ENCODE assay signal across 10 cellular contexts in the genomic region with DNA sequence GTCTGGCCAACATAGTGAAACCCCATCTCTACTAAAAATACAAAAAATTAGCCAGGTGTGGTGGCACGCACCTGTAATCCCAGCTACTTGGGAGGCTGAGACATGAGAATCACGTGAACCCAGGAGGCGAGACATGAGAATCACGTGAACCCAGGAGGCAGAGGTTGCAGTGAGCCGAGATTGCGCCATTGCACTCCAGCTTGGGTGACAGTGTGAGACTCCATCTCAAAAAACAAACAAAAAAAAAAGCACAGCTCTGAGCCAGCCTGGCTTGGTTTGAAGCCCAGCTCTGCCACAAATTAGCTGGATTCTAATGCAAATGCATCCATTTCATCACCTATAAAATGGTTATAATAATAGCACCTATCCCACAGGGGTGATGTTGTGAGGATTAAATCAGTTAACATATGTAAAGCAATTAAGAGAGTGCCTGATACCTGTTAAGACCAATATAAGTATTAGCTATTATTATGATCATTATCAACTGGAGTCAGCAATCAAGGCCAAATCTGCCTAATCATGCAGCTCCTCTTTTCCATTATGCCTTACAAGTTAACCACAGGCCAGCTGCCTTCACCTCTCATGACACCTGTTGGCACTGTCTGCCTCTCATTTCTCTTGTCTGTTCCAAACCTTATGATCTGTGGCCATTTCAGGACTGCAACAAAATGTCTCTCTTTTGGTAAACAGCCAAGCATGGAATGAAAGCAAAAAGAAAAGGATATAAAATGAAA. TPM values are rescaled to one million over a fixed set of nuclear protein-coding genes. Genes with fewer than 3 reads are reported as not detected.
DNase-seq lines count a peak whose midpoint lies in the region; ATAC-seq and TF ChIP-seq lines count a peak whose summit lies in the region.
"Had no signal": no experiment of that assay in that cellular context is flagged by ENCODE, and none has a peak within 500 bp of the region (broad histone marks: within the 10 kb centered on the region; RNA-seq: fewer than 3 reads in every experiment).

No MANE protein-coding gene starts in this region.

- peak overlapping the region; percentile 99 for H3K4me3 Mint-ChIP-seq in activated CD4-positive, alpha-beta T cell treated with anti-CD3 and anti-CD28 coated beads, Interleukin-2, amount 10 ng/mL, durations not matched to agents 7 days and 5 days
- H3K4me3 Mint-ChIP-seq in activated naive CD8-positive, alpha-beta T cell treated with anti-CD3 and anti-CD28 coated beads, Interleukin-2, amount 10 ng/mL, durations not matched to agents 7 days and 5 days = peak overlapping the region; percentile 100
- H3K4me3 Mint-ChIP-seq in osteocyte (ENCODE audit: unreplicated experiment) = no peak overlapping the region

- peak overlapping the region; percentile 79 for H3K4me3 ChIP-seq in psoas muscle
- no peak overlapping the region for H3K4me3 ChIP-seq in WERI-Rb-1 (ENCODE audit: low read depth, low read length)

- H3K36me3 Mint-ChIP-seq in activated CD4-positive, alpha-beta T cell treated with anti-CD3 and anti-CD28 coated beads, Interleukin-2, amount 10 ng/mL, durations not matched to agents 7 days and 5 days (ENCODE audit: low read depth) = peaks cover 4% of the 10 kb centered on the region
- H3K36me3 Mint-ChIP-seq in activated naive CD8-positive, alpha-beta T cell treated with anti-CD3 and anti-CD28 coated beads, Interleukin-2, amount 10 ng/mL, durations not matched to agents 7 days and 5 days = peaks cover 13% of the 10 kb centered on the region
- no peaks in the 10 kb centered on the region for H3K36me3 Mint-ChIP-seq in osteocyte (ENCODE audit: unreplicated experiment)

- no peaks in the 10 kb centered on the region for H3K9me3 ChIP-seq in psoas muscle
- no peaks in the 10 kb centered on the region for H3K9me3 ChIP-seq in WERI-Rb-1 (ENCODE audit: severe bottlenecking)

- DNase-seq in activated CD4-positive, alpha-beta T cell treated with anti-CD3 and anti-CD28 coated beads, Interleukin-2, amount 10 ng/mL, durations not matched to agents 7 days and 5 days = no peak
- no peak for DNase-seq in activated CD4-positive, alpha-beta T cell treated with anti-CD3 and anti-CD28 coated beads for 1 hour
- DNase-seq in NAMALWA (ENCODE audit: low spot score) (peak; percentile 44), psoas muscle (no peak), osteocyte (ENCODE audit: extremely low spot score, unreplicated experiment) (no peak), WERI-Rb-1 (no peak)
- no peak for DNase-seq in activated naive CD8-positive, alpha-beta T cell treated with anti-CD3 and anti-CD28 coated beads, Interleukin-2, amount 10 ng/mL, durations not matched to agents 7 days and 5 days
- DNase-seq in activated CD4-positive, CD25-positive, alpha-beta regulatory T cell treated with anti-CD3 and anti-CD28 coated beads, Interleukin-2, amount 50 U/mL, for 72 hours = no peak
- DNase-seq: activated CD8-positive, alpha-beta memory T cell treated with anti-CD3 and anti-CD28 coated beads, Interleukin-2, amount 50 U/mL, for 48 hours; SHP77 treated with DMSO at 0.1 percent for 48 hours had no signal

- CTCF ChIA-PET in activated CD4-positive, alpha-beta T cell treated with anti-CD3 and anti-CD28 coated beads, Interleukin-2, amount 10 ng/mL, durations not matched to agents 7 days and 5 days (lab: Charles Lee) = interaction anchor here (0.9 to 5.7 kb wide), 9 partner anchors 9 to 85 kb away, joined by 3 to 61 read pairs (median 18); no protein-coding TSS in a partner anchor

- no peaks in the 10 kb centered on the region for H3K36me3 ChIP-seq in psoas muscle (ENCODE audit: insufficient read depth in 1 of 2, low read depth in 1 of 2)
- H3K36me3 ChIP-seq in WERI-Rb-1 = no peaks in the 10 kb centered on the region

- H3K27ac ChIP-seq in psoas muscle (peak overlapping the region; percentile 90), WERI-Rb-1 (no peak overlapping the region)

- H3K4me1 Mint-ChIP-seq in activated CD4-positive, alpha-beta T cell treated with anti-CD3 and anti-CD28 coated beads, Interleukin-2, amount 10 ng/mL, durations not matched to agents 7 days and 5 days = peaks cover 64% of the 10 kb centered on the region
- peaks cover 50% of the 10 kb centered on the region for H3K4me1 Mint-ChIP-seq in activated naive CD8-positive, alpha-beta T cell treated with anti-CD3 and anti-CD28 coated beads, Interleukin-2, amount 10 ng/mL, durations not matched to agents 7 days and 5 days
- peaks cover 17% of the 10 kb centered on the region for H3K4me1 Mint-ChIP-seq in osteocyte (ENCODE audit: unreplicated experiment)

- intact Hi-C loops in psoas muscle (cut with DNase I) = no loop called here

- no peak for ATAC-seq in activated naive CD8-positive, alpha-beta T cell treated with anti-CD3 and anti-CD28 coated beads, Interleukin-2, amount 10 ng/mL, durations not matched to agents 7 days and 5 days (ENCODE audit: low read depth)
- ATAC-seq in psoas muscle = no peak

- peak overlapping the region; percentile 97 for H3K27ac Mint-ChIP-seq in activated CD4-positive, alpha-beta T cell treated with anti-CD3 and anti-CD28 coated beads, Interleukin-2, amount 10 ng/mL, durations not matched to agents 7 days and 5 days
- H3K27ac Mint-ChIP-seq in activated naive CD8-positive, alpha-beta T cell treated with anti-CD3 and anti-CD28 coated beads, Interleukin-2, amount 10 ng/mL, durations not matched to agents 7 days and 5 days = peak overlapping the region; percentile 97
- H3K27ac Mint-ChIP-seq in osteocyte (ENCODE audit: unreplicated experiment) = no peak overlapping the region

- WGBS in psoas muscle, 3 donors = 93 to 98% (median 98%) methylated on average over 6 of the region's 6 CpGs

- no peaks in the 10 kb centered on the region for H3K27me3 ChIP-seq in psoas muscle (ENCODE audit: insufficient read depth in 3 of 3, low read length in 2 of 3)
- no peaks in the 10 kb centered on the region for H3K27me3 ChIP-seq in WERI-Rb-1 (ENCODE audit: insufficient read depth, low read depth, severe bottlenecking)

- H3K27me3 Mint-ChIP-seq in activated CD4-positive, alpha-beta T cell treated with anti-CD3 and anti-CD28 coated beads, Interleukin-2, amount 10 ng/mL, durations not matched to agents 7 days and 5 days = no peaks in the 10 kb centered on the region
- no peaks in the 10 kb centered on the region for H3K27me3 Mint-ChIP-seq in activated naive CD8-positive, alpha-beta T cell treated with anti-CD3 and anti-CD28 coated beads, Interleukin-2, amount 10 ng/mL, durations not matched to agents 7 days and 5 days
- H3K27me3 Mint-ChIP-seq in osteocyte (ENCODE audit: unreplicated experiment) = no peaks in the 10 kb centered on the region

- peaks cover 24% of the 10 kb centered on the region for H3K4me1 ChIP-seq in psoas muscle

- POLR2A ChIA-PET in activated CD4-positive, alpha-beta T cell treated with anti-CD3 and anti-CD28 coated beads, Interleukin-2, amount 10 ng/mL, durations not matched to agents 7 days and 5 days (lab: Charles Lee) = no interaction called here
- POLR2A ChIA-PET in activated naive CD8-positive, alpha-beta T cell treated with anti-CD3 and anti-CD28 coated beads, Interleukin-2, amount 10 ng/mL, durations not matched to agents 7 days and 5 days (lab: Charles Lee) = interaction anchor here (0.6 to 6.5 kb wide), 5 partner anchors 10 to 54 kb away, joined by 3 to 85 read pairs (median 5); no protein-coding TSS in a partner anchor

- H3K9me3 Mint-ChIP-seq in activated CD4-positive, alpha-beta T cell treated with anti-CD3 and anti-CD28 coated beads, Interleukin-2, amount 10 ng/mL, durations not matched to agents 7 days and 5 days = no peaks in the 10 kb centered on the region
- no peaks in the 10 kb centered on the region for H3K9me3 Mint-ChIP-seq in activated naive CD8-positive, alpha-beta T cell treated with anti-CD3 and anti-CD28 coated beads, Interleukin-2, amount 10 ng/mL, durations not matched to agents 7 days and 5 days
- H3K9me3 Mint-ChIP-seq in osteocyte (ENCODE audit: unreplicated experiment) = no peaks in the 10 kb centered on the region

- no peak for TF ChIP-seq CTCF in psoas muscle (IDR thresholded peaks at IDR 0.05)
- no peak for TF ChIP-seq CTCF in osteocyte (IDR thresholded peaks at IDR 0.05)
- no peak for TF ChIP-seq CTCF in WERI-Rb-1 (IDR thresholded peaks at IDR 0.05; ENCODE audit: low read depth, low read length)

RNA-seq across cellular contexts. Expression of a gene that starts 2.1 kb away (rescaled TPM):
- total RNA-seq in activated CD4-positive, alpha-beta T cell treated with anti-CD3 and anti-CD28 coated beads, Interleukin-2, amount 10 ng/mL, durations not matched to agents 7 days and 5 days = 10 to 100 TPM; 57.4 to 68.7 TPM
- 10 to 100 TPM; 89.5 to 91.1 TPM for total RNA-seq in activated naive CD8-positive, alpha-beta T cell treated with anti-CD3 and anti-CD28 coated beads, Interleukin-2, amount 10 ng/mL, durations not matched to agents 7 days and 5 days
- total RNA-seq in psoas muscle (10 to 100 TPM; 14.3 to 36.1 (median 19.9) TPM), osteocyte (25.8 and 26.8 TPM in 2 replicates)
- polyA plus RNA-seq in psoas muscle = 10 to 100 TPM; 10.3 to 17.5 (median 11.5) TPM

RNA-seq across cellular contexts. Expression of a gene that starts 48.8 kb away (rescaled TPM):
- 1 to 10 TPM; 1.4 to 2.5 TPM for total RNA-seq in activated CD4-positive, alpha-beta T cell treated with anti-CD3 and anti-CD28 coated beads, Interleukin-2, amount 10 ng/mL, durations not matched to agents 7 days and 5 days
- 1 to 10 TPM; 2.3 to 4.1 TPM for total RNA-seq in activated naive CD8-positive, alpha-beta T cell treated with anti-CD3 and anti-CD28 coated beads, Interleukin-2, amount 10 ng/mL, durations not matched to agents 7 days and 5 days
- 1 to 10 TPM; 2.8 to 6.8 (median 4.6) TPM for total RNA-seq in psoas muscle
- 1 to 10 TPM; 3.8 to 6.2 (median 4.1) TPM for polyA plus RNA-seq in psoas muscle
- 18.2 and 20.0 TPM in 2 replicates for total RNA-seq in osteocyte
